Comparison of ENCODE assay signal across 21 cellular contexts in genomic region chr1:15727424-15727823, GRCh38. TPM values are rescaled to one million over a fixed set of nuclear protein-coding genes. Genes with fewer than 3 reads are reported as not detected.
DNase-seq lines count a peak whose midpoint lies in the region; ATAC-seq and TF ChIP-seq lines count a peak whose summit lies in the region.
"Had no signal": no experiment of that assay in that cellular context is flagged by ENCODE, and none has a peak within 500 bp of the region (broad histone marks: within the 10 kb centered on the region; RNA-seq: fewer than 3 reads in every experiment).

No MANE protein-coding gene starts in this region.

- H3K27me3 Mint-ChIP-seq in activated B cell treated with CpG ODN at 0.5 μM for 24 hours (no peaks in the 10 kb centered on the region), neural progenitor cell (ENCODE audit: insufficient read depth, low read depth) (peaks cover 2% of the 10 kb centered on the region)
- H3K27me3 Mint-ChIP-seq in activated CD4-positive, alpha-beta T cell treated with anti-CD3 and anti-CD28 coated beads, Interleukin-2, amount 10 ng/mL, durations not matched to agents 24 days and 14 days = no peaks in the 10 kb centered on the region
- H3K27me3 Mint-ChIP-seq: CD8-positive, alpha-beta memory T cell had no signal

- intact Hi-C loops in left ventricle myocardium inferior (cut with micrococcal nuclease) = no loop called here
- intact Hi-C loops in activated B cell treated with CpG ODN at 0.5 μM for 24 hours (cut with micrococcal nuclease) = no loop called here
- intact Hi-C loops in activated CD4-positive, alpha-beta T cell treated with anti-CD3 and anti-CD28 coated beads, Interleukin-2, amount 10 ng/mL, durations not matched to agents 24 days and 14 days (cut with micrococcal nuclease) = no loop called here

- no peak for ATAC-seq in activated B cell treated with CpG ODN at 0.5 μM for 24 hours (ENCODE audit: low read depth)
- ATAC-seq in GM21447 (IDR thresholded peaks at IDR 0.05; ENCODE audit: unreplicated experiment) = no peak
- ATAC-seq: Panc1 had no signal

- H3K9me3 Mint-ChIP-seq in activated B cell treated with CpG ODN at 0.5 μM for 24 hours (no peaks in the 10 kb centered on the region), neural progenitor cell (no peaks in the 10 kb centered on the region)
- H3K9me3 Mint-ChIP-seq in activated CD4-positive, alpha-beta T cell treated with anti-CD3 and anti-CD28 coated beads, Interleukin-2, amount 10 ng/mL, durations not matched to agents 24 days and 14 days = no peaks in the 10 kb centered on the region
- H3K9me3 Mint-ChIP-seq: CD8-positive, alpha-beta memory T cell; HFFc6 had no signal

- H3F3A ChIP-seq in neural progenitor cell (ENCODE audit: low read depth) = no peaks in the 10 kb centered on the region

- no peaks in the 10 kb centered on the region for H3K27me3 ChIP-seq in left ventricle myocardium inferior (ENCODE audit: low read depth)
- H3K27me3 ChIP-seq in right atrium auricular region = no peaks in the 10 kb centered on the region
- H3K27me3 ChIP-seq in neural progenitor cell = no peaks in the 10 kb centered on the region

- no peak overlapping the region for H3K4me2 ChIP-seq in neural progenitor cell

- H3K36me3 ChIP-seq in left ventricle myocardium inferior (peaks cover 92% of the 10 kb centered on the region), right atrium auricular region (peaks cover 96% of the 10 kb centered on the region), neural progenitor cell (no peaks in the 10 kb centered on the region)

- H2AFZ ChIP-seq in neural progenitor cell (replicated peaks) = no peak overlapping the region

- POLR2A ChIA-PET in activated B cell treated with CpG ODN at 0.5 μM for 24 hours (lab: Charles Lee) = no interaction called here

- no peak overlapping the region for H3K9ac ChIP-seq in neural progenitor cell

- H3K79me2 ChIP-seq in neural progenitor cell (ENCODE audit: low read depth) = no peaks in the 10 kb centered on the region

- H4K20me1 ChIP-seq in neural progenitor cell (ENCODE audit: low read depth) = no peaks in the 10 kb centered on the region

- no peaks in the 10 kb centered on the region for H3K9me3 ChIP-seq in left ventricle myocardium inferior (replicated peaks)
- no peaks in the 10 kb centered on the region for H3K9me3 ChIP-seq in right atrium auricular region
- H3K9me3 ChIP-seq in neural progenitor cell (ENCODE audit: low read depth) = no peaks in the 10 kb centered on the region

- H3K27ac Mint-ChIP-seq in activated B cell treated with CpG ODN at 0.5 μM for 24 hours (peak overlapping the region; percentile 15), neural progenitor cell (peak overlapping the region; percentile 34)
- no peak overlapping the region for H3K27ac Mint-ChIP-seq in activated CD4-positive, alpha-beta T cell treated with anti-CD3 and anti-CD28 coated beads, Interleukin-2, amount 10 ng/mL, durations not matched to agents 24 days and 14 days
- H3K27ac Mint-ChIP-seq: HFFc6 had no signal

- no peak overlapping the region for H3K4me3 ChIP-seq in left ventricle myocardium inferior
- H3K4me3 ChIP-seq in right atrium auricular region = no peak overlapping the region
- no peak overlapping the region for H3K4me3 ChIP-seq in neural progenitor cell

- no peak overlapping the region for H3K4me3 Mint-ChIP-seq in activated B cell treated with CpG ODN at 0.5 μM for 24 hours
- no peak overlapping the region for H3K4me3 Mint-ChIP-seq in neural progenitor cell
- H3K4me3 Mint-ChIP-seq in activated CD4-positive, alpha-beta T cell treated with anti-CD3 and anti-CD28 coated beads, Interleukin-2, amount 10 ng/mL, durations not matched to agents 24 days and 14 days = no peak overlapping the region
- H3K4me3 Mint-ChIP-seq: CD8-positive, alpha-beta memory T cell; HFFc6 had no signal

- CTCF ChIA-PET in activated B cell treated with CpG ODN at 0.5 μM for 24 hours (lab: Charles Lee) = no interaction called here

- H3K36me3 Mint-ChIP-seq in activated B cell treated with CpG ODN at 0.5 μM for 24 hours (ENCODE audit: low read depth) = peaks cover 76% of the 10 kb centered on the region
- peaks cover 17% of the 10 kb centered on the region for H3K36me3 Mint-ChIP-seq in neural progenitor cell
- H3K36me3 Mint-ChIP-seq in activated CD4-positive, alpha-beta T cell treated with anti-CD3 and anti-CD28 coated beads, Interleukin-2, amount 10 ng/mL, durations not matched to agents 24 days and 14 days (ENCODE audit: low read depth) = peaks cover 23% of the 10 kb centered on the region

- TF ChIP-seq CTCF in left ventricle myocardium inferior (IDR thresholded peaks at IDR 0.05; ENCODE audit: borderline replicate concordance) (no peak), right atrium auricular region (IDR thresholded peaks at IDR 0.05) (no peak), activated B cell treated with CpG ODN at 0.5 μM for 24 hours (IDR thresholded peaks at IDR 0.05) (no peak), neural progenitor cell (IDR thresholded peaks at IDR 0.05) (no peak)

- peak overlapping the region; percentile 41 for H3K27ac ChIP-seq in left ventricle myocardium inferior (replicated peaks)
- H3K27ac ChIP-seq in right atrium auricular region = peak overlapping the region in 1 of 2 donors; percentile 35
- H3K27ac ChIP-seq in neural progenitor cell = no peak overlapping the region

- H3K4me1 Mint-ChIP-seq in activated B cell treated with CpG ODN at 0.5 μM for 24 hours = no peaks in the 10 kb centered on the region
- no peaks in the 10 kb centered on the region for H3K4me1 Mint-ChIP-seq in neural progenitor cell
- no peaks in the 10 kb centered on the region for H3K4me1 Mint-ChIP-seq in activated CD4-positive, alpha-beta T cell treated with anti-CD3 and anti-CD28 coated beads, Interleukin-2, amount 10 ng/mL, durations not matched to agents 24 days and 14 days
- H3K4me1 Mint-ChIP-seq: CD8-positive, alpha-beta memory T cell had no signal

- H3K4me1 ChIP-seq in left ventricle myocardium inferior = peaks cover 28% of the 10 kb centered on the region
- peaks cover 0 to 17% of the 10 kb centered on the region in 2 donors for H3K4me1 ChIP-seq in right atrium auricular region
- H3K4me1 ChIP-seq in neural progenitor cell = no peaks in the 10 kb centered on the region

- DNase-seq in left ventricle myocardium inferior (no peak), right atrium auricular region (ENCODE audit: low spot score) (no peak), activated B cell treated with CpG ODN at 0.5 μM for 24 hours (no peak), neural progenitor cell (ENCODE audit: low spot score) (no peak), NCI-H2196 treated with DMSO at 0.1 percent for 48 hours (lab: John Stamatoyannopoulos, UW; ENCODE audit: unreplicated experiment) (no peak)
- DNase-seq in activated CD4-positive, alpha-beta T cell treated with anti-CD3 and anti-CD28 coated beads, Interleukin-2, amount 10 ng/mL, durations not matched to agents 24 days and 14 days = no peak
- DNase-seq: ACHN; C1 segment of cervical spinal cord; CD8-positive, alpha-beta memory T cell; DMS79 treated with DMSO at 0.1 percent for 48 hours; HFFc6; NCI-H1417; NCI-H187; NCI-H2107; NCI-H2227 treated with DMSO at 0.1 percent for 48 hours; NCI-H510A treated with DMSO at 0.1 percent for 48 hours had no signal

RNA-seq across cellular contexts. Expression of gene SLC25A34, which starts 8.6 kb away (rescaled TPM):
- total RNA-seq in left ventricle myocardium inferior (34.0 TPM), right atrium auricular region (10 to 100 TPM in 1 of 2 donors, 1 to 10 TPM in 1; 4.2 to 16.1 TPM), activated B cell treated with CpG ODN at 0.5 μM for 24 hours (3.8 and 5.8 TPM in 2 replicates), neural progenitor cell (ENCODE audit: low replicate concordance) (0.34 and 2.2 TPM in 2 replicates)
- 1.4 and 1.5 TPM in 2 replicates for total RNA-seq in activated CD4-positive, alpha-beta T cell treated with anti-CD3 and anti-CD28 coated beads, Interleukin-2, amount 10 ng/mL, durations not matched to agents 24 days and 14 days
- total RNA-seq: HT-29 had no signal

RNA-seq across cellular contexts. Expression of gene TMEM82, which starts 14.9 kb away (rescaled TPM):
- not detected for total RNA-seq in left ventricle myocardium inferior
- total RNA-seq in right atrium auricular region = not detected
- total RNA-seq in activated B cell treated with CpG ODN at 0.5 μM for 24 hours = not detected in 2 replicates
- total RNA-seq in neural progenitor cell (ENCODE audit: low replicate concordance) = 0.56 TPM in 1 of 2 replicates, not detected in the other
- total RNA-seq in activated CD4-positive, alpha-beta T cell treated with anti-CD3 and anti-CD28 coated beads, Interleukin-2, amount 10 ng/mL, durations not matched to agents 24 days and 14 days = not detected in 2 replicates
- total RNA-seq: CD8-positive, alpha-beta memory T cell; HFFc6; HT-29; M059J; Right ventricle myocardium inferior had no signal

RNA-seq across cellular contexts. Expression of gene FBLIM1, which starts 31.2 kb away (rescaled TPM):
- total RNA-seq in left ventricle myocardium inferior (89.1 TPM), right atrium auricular region (100 to 1,000 TPM in 1 of 2 donors, 10 to 100 TPM in 1; 66.6 to 124 TPM), activated B cell treated with CpG ODN at 0.5 μM for 24 hours (0.15 TPM in 1 of 2 replicates, not detected in the other), neural progenitor cell (ENCODE audit: low replicate concordance) (4.7 and 13.0 TPM in 2 replicates)
- not detected in 2 replicates for total RNA-seq in activated CD4-positive, alpha-beta T cell treated with anti-CD3 and anti-CD28 coated beads, Interleukin-2, amount 10 ng/mL, durations not matched to agents 24 days and 14 days
- total RNA-seq: CD8-positive, alpha-beta memory T cell had no signal

RNA-seq across cellular contexts. Expression of gene PLEKHM2, which starts 43.3 kb away (rescaled TPM):
- 90.3 TPM for total RNA-seq in left ventricle myocardium inferior
- 10 to 100 TPM; 53.6 to 78.1 TPM for total RNA-seq in right atrium auricular region
- 100 and 105 TPM in 2 replicates for total RNA-seq in activated B cell treated with CpG ODN at 0.5 μM for 24 hours
- total RNA-seq in neural progenitor cell (ENCODE audit: low replicate concordance) = 16.7 and 42.2 TPM in 2 replicates
- 59.9 and 60.3 TPM in 2 replicates for total RNA-seq in activated CD4-positive, alpha-beta T cell treated with anti-CD3 and anti-CD28 coated beads, Interleukin-2, amount 10 ng/mL, durations not matched to agents 24 days and 14 days
